8 cellular contexts compared by ENCODE assay signal in genomic region chr3:59212128-59212764, GRCh38.
DNase-seq lines count a peak whose midpoint lies in the region; ATAC-seq, FAIRE-seq and TF ChIP-seq lines count a peak whose summit lies in the region.

No MANE protein-coding gene starts in this region.

- no TSS peak for BruUV-seq in K562 (replicated peaks; lab: Mats Ljungman, UMichigan)

- no peaks in the 10 kb centered on the region for H3K79me2 ChIP-seq in K562 (ENCODE audit: control insufficient read depth, insufficient read depth, low read length)

- no peak overlapping the region for H3K27ac ChIP-seq in K562 (ENCODE audit: extremely low read depth, low read depth, low read length)

- H3K27me3 ChIP-seq in K562 (ENCODE audit: control insufficient read depth in 2 of 2, insufficient read depth in 2 of 2, low read length in 2 of 2), result no peaks in the 10 kb centered on the region

- H3K4me3 ChIP-seq in K562, result no peak overlapping the region

- no peaks in the 10 kb centered on the region for H3K9me1 ChIP-seq in K562 (ENCODE audit: control insufficient read depth, insufficient read depth, low read length)

- no peaks in the 10 kb centered on the region for H3K36me3 ChIP-seq in K562 (ENCODE audit: control insufficient read depth, insufficient read depth, low read length)

- H4K20me1 ChIP-seq in K562 (replicated peaks; ENCODE audit: control insufficient read depth, insufficient read depth, low read length), result no peaks in the 10 kb centered on the region

- peak; percentile 70 for FAIRE-seq in K562 (lab: Jason Lieb, UNC)

- CTCF ChIA-PET in K562 (lab: Yijun Ruan, JAX; ENCODE audit: low intra/inter-chr PET ratio), result interaction anchor here (1.4 kb wide), 1 partner anchor 572 kb away, joined by 4 read pairs; no protein-coding TSS in a partner anchor

- TF ChIP-seq EP300 in K562 (IDR thresholded peaks at IDR 0.05; ENCODE audit: low read length), result no peak

- H3K4me2 ChIP-seq in K562 (ENCODE audit: insufficient read depth, low read length), result no peak overlapping the region

- TF ChIP-seq POLR2A in K562 (conservative IDR thresholded peaks at IDR 0.05), result no peak

- no peak overlapping the region for H3K9ac ChIP-seq in K562 (ENCODE audit: insufficient read depth in 1 of 2, low read depth in 2 of 2, low read length in 2 of 2)

- ATAC-seq in HG03039 (IDR thresholded peaks at IDR 0.05; ENCODE audit: unreplicated experiment) (peak; percentile 69), K562 (peak; percentile 86), GM21786 (IDR thresholded peaks at IDR 0.05; ENCODE audit: unreplicated experiment) (no peak)

- in situ Hi-C loops in GM13976 (cut with MboI; ENCODE audit: low sequenced_read_pairs, unreplicated experiment), result loop anchor here (10.0 kb wide), 2 partner anchors 363 to 643 kb away; no protein-coding TSS in a partner anchor
- in situ Hi-C loops in K562 (cut with MboI), result no loop called here

- TF ChIP-seq CTCF in GM13976 (IDR thresholded peaks at IDR 0.05; ENCODE audit: borderline replicate concordance, control extremely low read depth, extremely low read depth, insufficient read depth, missing control alignments) (peak; percentile 43), K562 (IDR thresholded peaks at IDR 0.05 in 2 of 3, conservative IDR thresholded peaks at IDR 0.05 in 1 of 3; ENCODE audit: insufficient read depth in 2 of 3, low read depth in 1 of 3, low read length in 3 of 3) (peak in 2 of 3 experiments; percentile 47 to 61; a peak in 5 of 6 replicates)

- intact Hi-C loops in K562 (cut with micrococcal nuclease), result loop anchor here (5.0 kb wide), 1 partner anchor 220 kb away; no protein-coding TSS in a partner anchor

- no peak overlapping the region for H2AFZ ChIP-seq in K562 (ENCODE audit: low read depth, low read length)

- peak; percentile 59 to 74 for TF ChIP-seq RAD21 in K562 (CRISPR knock-in tag; conservative IDR thresholded peaks at IDR 0.05 in 1 of 2, IDR thresholded peaks at IDR 0.05 in 1 of 2)

- H3K4me1 ChIP-seq in K562 (replicated peaks in 1 of 2; ENCODE audit: control insufficient read depth in 2 of 2, insufficient read depth in 2 of 2, low read length in 2 of 2), result no peaks in the 10 kb centered on the region

- POLR2A ChIA-PET in K562 (lab: Yijun Ruan, JAX), result no interaction called here

- DNase-seq in Ammon's horn (ENCODE audit: low spot score), result peak; percentile 65
- peak; percentile 53 for DNase-seq in GM13976 (ENCODE audit: low spot score)
- DNase-seq in NCI-H226, result peak; percentile 42
- DNase-seq in K562 (ENCODE audit: extremely low read depth in 1 of 4, low spot score in 3 of 4), result peak; percentile 12 to 30 (median 28)
- peak; percentile 86 for DNase-seq in inferior parietal cortex (ENCODE audit: extremely low spot score)
- peak; percentile 27 for DNase-seq in stromal cell of bone marrow (ENCODE audit: low read depth)

- no peaks in the 10 kb centered on the region for H3K9me3 ChIP-seq in K562 (replicated peaks; ENCODE audit: control insufficient read depth, insufficient read depth, low read depth, low read length)

TF ChIP-seq in K562, 482 proteins besides CTCF, POLR2A, EP300 and RAD21:
- TF ChIP-seq PTRF (tag; IDR thresholded peaks at IDR 0.05) (no peak), SOX6 (IDR thresholded peaks at IDR 0.05) (no peak), BRCA1 (IDR thresholded peaks at IDR 0.05) (no peak), BRCA1 (CRISPR knock-in tag; IDR thresholded peaks at IDR 0.05) (no peak), ZNF444 (CRISPR knock-in tag; IDR thresholded peaks at IDR 0.05) (no peak), HSF4 (CRISPR knock-in tag; IDR thresholded peaks at IDR 0.05; ENCODE audit: borderline replicate concordance) (no peak), ARID1B (IDR thresholded peaks at IDR 0.05) (no peak), ATF7 (IDR thresholded peaks at IDR 0.05) (no peak), MEIS2 (IDR thresholded peaks at IDR 0.05; ENCODE audit: partially characterized antibody) (no peak), GABPB1 (CRISPR knock-in tag; IDR thresholded peaks at IDR 0.05) (no peak), ZNF165 (CRISPR knock-in tag; IDR thresholded peaks at IDR 0.05; ENCODE audit: borderline replicate concordance) (no peak), EGR1 (conservative IDR thresholded peaks at IDR 0.05) (no peak), U2AF2 (optimal IDR thresholded peaks at IDR 0.05; ENCODE audit: low read depth, low read length) (no peak)
- TF ChIP-seq, protein P1, sequence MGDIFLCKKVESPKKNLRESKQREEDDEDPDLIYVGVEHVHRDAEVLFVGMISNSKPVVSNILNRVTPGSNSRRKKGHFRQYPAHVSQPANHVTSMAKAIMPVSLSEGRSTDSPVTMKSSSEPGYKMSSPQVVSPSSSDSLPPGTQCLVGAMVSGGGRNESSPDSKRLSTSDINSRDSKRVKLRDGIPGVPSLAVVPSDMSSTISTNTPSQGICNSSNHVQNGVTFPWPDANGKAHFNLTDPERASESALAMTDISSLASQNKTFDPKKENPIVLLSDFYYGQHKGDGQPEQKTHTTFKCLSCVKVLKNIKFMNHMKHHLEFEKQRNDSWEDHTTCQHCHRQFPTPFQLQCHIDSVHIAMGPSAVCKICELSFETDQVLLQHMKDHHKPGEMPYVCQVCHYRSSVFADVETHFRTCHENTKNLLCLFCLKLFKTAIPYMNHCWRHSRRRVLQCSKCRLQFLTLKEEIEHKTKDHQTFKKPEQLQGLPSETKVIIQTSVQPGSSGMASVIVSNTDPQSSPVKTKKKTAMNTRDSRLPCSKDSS (IDR thresholded peaks at IDR 0.05; ENCODE audit: low read depth, partially characterized antibody), result no peak
- TF ChIP-seq, protein P2, sequence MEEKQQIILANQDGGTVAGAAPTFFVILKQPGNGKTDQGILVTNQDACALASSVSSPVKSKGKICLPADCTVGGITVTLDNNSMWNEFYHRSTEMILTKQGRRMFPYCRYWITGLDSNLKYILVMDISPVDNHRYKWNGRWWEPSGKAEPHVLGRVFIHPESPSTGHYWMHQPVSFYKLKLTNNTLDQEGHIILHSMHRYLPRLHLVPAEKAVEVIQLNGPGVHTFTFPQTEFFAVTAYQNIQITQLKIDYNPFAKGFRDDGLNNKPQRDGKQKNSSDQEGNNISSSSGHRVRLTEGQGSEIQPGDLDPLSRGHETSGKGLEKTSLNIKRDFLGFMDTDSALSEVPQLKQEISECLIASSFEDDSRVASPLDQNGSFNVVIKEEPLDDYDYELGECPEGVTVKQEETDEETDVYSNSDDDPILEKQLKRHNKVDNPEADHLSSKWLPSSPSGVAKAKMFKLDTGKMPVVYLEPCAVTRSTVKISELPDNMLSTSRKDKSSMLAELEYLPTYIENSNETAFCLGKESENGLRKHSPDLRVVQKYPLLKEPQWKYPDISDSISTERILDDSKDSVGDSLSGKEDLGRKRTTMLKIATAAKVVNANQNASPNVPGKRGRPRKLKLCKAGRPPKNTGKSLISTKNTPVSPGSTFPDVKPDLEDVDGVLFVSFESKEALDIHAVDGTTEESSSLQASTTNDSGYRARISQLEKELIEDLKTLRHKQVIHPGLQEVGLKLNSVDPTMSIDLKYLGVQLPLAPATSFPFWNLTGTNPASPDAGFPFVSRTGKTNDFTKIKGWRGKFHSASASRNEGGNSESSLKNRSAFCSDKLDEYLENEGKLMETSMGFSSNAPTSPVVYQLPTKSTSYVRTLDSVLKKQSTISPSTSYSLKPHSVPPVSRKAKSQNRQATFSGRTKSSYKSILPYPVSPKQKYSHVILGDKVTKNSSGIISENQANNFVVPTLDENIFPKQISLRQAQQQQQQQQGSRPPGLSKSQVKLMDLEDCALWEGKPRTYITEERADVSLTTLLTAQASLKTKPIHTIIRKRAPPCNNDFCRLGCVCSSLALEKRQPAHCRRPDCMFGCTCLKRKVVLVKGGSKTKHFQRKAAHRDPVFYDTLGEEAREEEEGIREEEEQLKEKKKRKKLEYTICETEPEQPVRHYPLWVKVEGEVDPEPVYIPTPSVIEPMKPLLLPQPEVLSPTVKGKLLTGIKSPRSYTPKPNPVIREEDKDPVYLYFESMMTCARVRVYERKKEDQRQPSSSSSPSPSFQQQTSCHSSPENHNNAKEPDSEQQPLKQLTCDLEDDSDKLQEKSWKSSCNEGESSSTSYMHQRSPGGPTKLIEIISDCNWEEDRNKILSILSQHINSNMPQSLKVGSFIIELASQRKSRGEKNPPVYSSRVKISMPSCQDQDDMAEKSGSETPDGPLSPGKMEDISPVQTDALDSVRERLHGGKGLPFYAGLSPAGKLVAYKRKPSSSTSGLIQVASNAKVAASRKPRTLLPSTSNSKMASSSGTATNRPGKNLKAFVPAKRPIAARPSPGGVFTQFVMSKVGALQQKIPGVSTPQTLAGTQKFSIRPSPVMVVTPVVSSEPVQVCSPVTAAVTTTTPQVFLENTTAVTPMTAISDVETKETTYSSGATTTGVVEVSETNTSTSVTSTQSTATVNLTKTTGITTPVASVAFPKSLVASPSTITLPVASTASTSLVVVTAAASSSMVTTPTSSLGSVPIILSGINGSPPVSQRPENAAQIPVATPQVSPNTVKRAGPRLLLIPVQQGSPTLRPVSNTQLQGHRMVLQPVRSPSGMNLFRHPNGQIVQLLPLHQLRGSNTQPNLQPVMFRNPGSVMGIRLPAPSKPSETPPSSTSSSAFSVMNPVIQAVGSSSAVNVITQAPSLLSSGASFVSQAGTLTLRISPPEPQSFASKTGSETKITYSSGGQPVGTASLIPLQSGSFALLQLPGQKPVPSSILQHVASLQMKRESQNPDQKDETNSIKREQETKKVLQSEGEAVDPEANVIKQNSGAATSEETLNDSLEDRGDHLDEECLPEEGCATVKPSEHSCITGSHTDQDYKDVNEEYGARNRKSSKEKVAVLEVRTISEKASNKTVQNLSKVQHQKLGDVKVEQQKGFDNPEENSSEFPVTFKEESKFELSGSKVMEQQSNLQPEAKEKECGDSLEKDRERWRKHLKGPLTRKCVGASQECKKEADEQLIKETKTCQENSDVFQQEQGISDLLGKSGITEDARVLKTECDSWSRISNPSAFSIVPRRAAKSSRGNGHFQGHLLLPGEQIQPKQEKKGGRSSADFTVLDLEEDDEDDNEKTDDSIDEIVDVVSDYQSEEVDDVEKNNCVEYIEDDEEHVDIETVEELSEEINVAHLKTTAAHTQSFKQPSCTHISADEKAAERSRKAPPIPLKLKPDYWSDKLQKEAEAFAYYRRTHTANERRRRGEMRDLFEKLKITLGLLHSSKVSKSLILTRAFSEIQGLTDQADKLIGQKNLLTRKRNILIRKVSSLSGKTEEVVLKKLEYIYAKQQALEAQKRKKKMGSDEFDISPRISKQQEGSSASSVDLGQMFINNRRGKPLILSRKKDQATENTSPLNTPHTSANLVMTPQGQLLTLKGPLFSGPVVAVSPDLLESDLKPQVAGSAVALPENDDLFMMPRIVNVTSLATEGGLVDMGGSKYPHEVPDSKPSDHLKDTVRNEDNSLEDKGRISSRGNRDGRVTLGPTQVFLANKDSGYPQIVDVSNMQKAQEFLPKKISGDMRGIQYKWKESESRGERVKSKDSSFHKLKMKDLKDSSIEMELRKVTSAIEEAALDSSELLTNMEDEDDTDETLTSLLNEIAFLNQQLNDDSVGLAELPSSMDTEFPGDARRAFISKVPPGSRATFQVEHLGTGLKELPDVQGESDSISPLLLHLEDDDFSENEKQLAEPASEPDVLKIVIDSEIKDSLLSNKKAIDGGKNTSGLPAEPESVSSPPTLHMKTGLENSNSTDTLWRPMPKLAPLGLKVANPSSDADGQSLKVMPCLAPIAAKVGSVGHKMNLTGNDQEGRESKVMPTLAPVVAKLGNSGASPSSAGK (IDR thresholded peaks at IDR 0.05), result no peak

Comparison
In these comparisons a context has a peak if more than half of its experiments do, and no peak if none do; other contexts are left out.
1. DNase-seq: peak in every context shown above with its lines; median percentile 86 in inferior parietal cortex; 65 in Ammon's horn; 53 in GM13976; 42 in NCI-H226; 28 in K562; 27 in stromal cell of bone marrow.